ENCODE assay signal across 19 cellular contexts in the genomic region with DNA sequence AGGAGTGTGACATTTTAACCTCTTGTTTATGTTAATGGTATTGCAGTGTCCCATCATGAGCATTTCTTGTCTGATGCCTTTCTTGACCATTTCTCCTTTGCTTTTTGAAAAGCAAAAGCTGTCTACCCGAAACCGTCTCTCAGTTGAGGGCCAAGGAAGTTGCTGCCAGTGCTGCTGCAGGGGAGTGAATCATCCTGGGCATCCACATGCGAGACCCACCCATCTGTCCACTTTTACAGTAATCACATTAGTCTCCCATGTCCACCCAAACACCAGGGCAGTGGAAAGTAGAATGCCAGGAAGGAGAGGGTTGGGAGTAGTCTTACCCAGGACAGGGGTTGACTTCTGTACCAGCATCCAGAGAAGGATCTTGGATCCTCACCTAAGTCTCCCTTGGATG. TPM values are rescaled to one million over a fixed set of nuclear protein-coding genes. Genes with fewer than 3 reads are reported as not detected.
DNase-seq lines count a peak whose midpoint lies in the region; ATAC-seq, FAIRE-seq and TF ChIP-seq lines count a peak whose summit lies in the region.
"Had no signal": no experiment of that assay in that cellular context is flagged by ENCODE, and none has a peak within 500 bp of the region (broad histone marks: within the 10 kb centered on the region; RNA-seq: fewer than 3 reads in every experiment).

No MANE protein-coding gene starts in this region.

- peak overlapping the region; percentile 54; the same call in 1 of the 2 replicates for H3K27ac ChIP-seq in C4-2B
- H3K27ac ChIP-seq: BLaER1 had no signal

- H3K27me3 Mint-ChIP-seq in T-helper 17 cell, result no peaks in the 10 kb centered on the region
- H3K27me3 Mint-ChIP-seq: activated CD4-positive, alpha-beta T cell treated with anti-CD3 and anti-CD28 coated beads, Interleukin-2, amount 10 ng/mL, durations not matched to agents 24 days and 14 days; naive B cell had no signal

- peak overlapping the region; percentile 14 for H3K27ac Mint-ChIP-seq in T-helper 17 cell
- H3K27ac Mint-ChIP-seq: activated CD4-positive, alpha-beta T cell treated with anti-CD3 and anti-CD28 coated beads, Interleukin-2, amount 10 ng/mL, durations not matched to agents 24 days and 14 days had no signal

- H3K36me3 Mint-ChIP-seq in T-helper 17 cell (ENCODE audit: low read depth), result peaks cover 4% of the 10 kb centered on the region

- peak overlapping the region; percentile 26 for H3K4me2 ChIP-seq in skeletal muscle satellite cell (ENCODE audit: low read length)
- H3K4me2 ChIP-seq: BLaER1 had no signal

- no peak overlapping the region for H3K9ac ChIP-seq in skeletal muscle satellite cell (ENCODE audit: low read depth, low read length)
- H3K9ac ChIP-seq: BLaER1 had no signal

- H3K9me3 ChIP-seq in T-helper 17 cell (ENCODE audit: control insufficient read depth, low read length, poor library complexity, severe bottlenecking), result no peaks in the 10 kb centered on the region
- no peaks in the 10 kb centered on the region for H3K9me3 ChIP-seq in skeletal muscle satellite cell (replicated peaks; ENCODE audit: low read length)
- H3K9me3 ChIP-seq: BLaER1, tibial nerve had no signal

- TF ChIP-seq CTCF in C4-2B (conservative IDR thresholded peaks at IDR 0.05) (no peak), foreskin fibroblast (IDR thresholded peaks at IDR 0.05; ENCODE audit: low read depth, low read length) (no peak)

- no peak overlapping the region for H3K4me3 Mint-ChIP-seq in T-helper 17 cell
- H3K4me3 Mint-ChIP-seq: activated CD4-positive, alpha-beta T cell treated with anti-CD3 and anti-CD28 coated beads, Interleukin-2, amount 10 ng/mL, durations not matched to agents 24 days and 14 days; naive B cell had no signal

- ATAC-seq in T-helper 17 cell (no peak), GM19455 (IDR thresholded peaks at IDR 0.05; ENCODE audit: unreplicated experiment) (no peak)

- no peak for DNase-seq in T-helper 17 cell
- DNase-seq in foreskin fibroblast, result peak; percentile 48 to 78
- DNase-seq in activated CD8-positive, alpha-beta memory T cell treated with anti-CD3 and anti-CD28 coated beads for 24 hours, result no peak
- DNase-seq in urothelium cell line (ENCODE audit: low spot score), result no peak
- no peak for DNase-seq in NCI-H1694 (lab: John Stamatoyannopoulos, UW)
- DNase-seq: activated CD4-positive, alpha-beta T cell treated with anti-CD3 and anti-CD28 coated beads, Interleukin-2, amount 10 ng/mL, durations not matched to agents 24 days and 14 days; activated T-cell treated with anti-CD3 and anti-CD28 coated beads, Interleukin-2, amount 50 U/mL, for 1 hour; DND-41; KBM-7; naive B cell; NCI-H1417 treated with DMSO at 0.1 percent for 48 hours; retina; stimulated activated CD4-positive, alpha-beta T cell treated with anti-CD3 and anti-CD28 coated beads, Interleukin-2, amount 100 ng/mL, for 24 hours had no signal

- peaks cover 20% of the 10 kb centered on the region for H3K4me1 Mint-ChIP-seq in T-helper 17 cell

- H3K4me3 ChIP-seq in foreskin fibroblast (ENCODE audit: low read depth in 1 of 2, low read length in 2 of 2) (peak overlapping the region in 1 of 2 donors; percentile 13), skeletal muscle satellite cell (ENCODE audit: low read length) (peak overlapping the region; percentile 19)
- H3K4me3 ChIP-seq: BLaER1, tibial nerve had no signal

- no peak for FAIRE-seq in urothelium cell line (lab: Jason Lieb, UNC)
- FAIRE-seq: endothelial cell of umbilical vein had no signal

- peaks cover 2% of the 10 kb centered on the region for H3K36me3 ChIP-seq in skeletal muscle satellite cell (ENCODE audit: insufficient read depth, low read length)
- H3K36me3 ChIP-seq: tibial nerve had no signal

- peaks cover 36% of the 10 kb centered on the region for H3K4me1 ChIP-seq in skeletal muscle satellite cell (ENCODE audit: control insufficient read depth, insufficient read depth, low read length)
- H3K4me1 ChIP-seq: BLaER1 had no signal

- no peaks in the 10 kb centered on the region for H3K27me3 ChIP-seq in skeletal muscle satellite cell (ENCODE audit: control insufficient read depth, insufficient read depth, low read length)
- H3K27me3 ChIP-seq: BLaER1, tibial nerve had no signal

RNA-seq across cellular contexts. Expression of gene TEX264, which starts 48.6 kb away (rescaled TPM):
- total RNA-seq in T-helper 17 cell, result 10 to 100 TPM; 35.5 to 36.5 TPM
- 30.9 and 39.3 TPM in 2 replicates for total RNA-seq in skeletal muscle satellite cell (2012; rRNA removed)

Comparison
In these comparisons a context has a peak if more than half of its experiments do, and no peak if none do; other contexts are left out.
1. DNase-seq: peak in foreskin fibroblast (2 of 2); none in T-helper 17 cell (0 of 3), activated CD8-positive, alpha-beta memory T cell treated with anti-CD3 and anti-CD28 coated beads for 24 hours (single experiment), urothelium cell line (single experiment) and NCI-H1694 (single experiment).